In genomic region chr6:410555-411395, GRCh38 we compare ENCODE assay signal across 18 cellular contexts. TPM values are rescaled to one million over a fixed set of nuclear protein-coding genes. Genes with fewer than 3 reads are reported as not detected.
A peak's percentile ranks its signal among the peaks of the same experiment; 100 is the strongest.
DNase-seq lines count a peak whose midpoint lies in the region; ATAC-seq and TF ChIP-seq lines count a peak whose summit lies in the region.
"Had no signal": no experiment of that assay in that cellular context is flagged by ENCODE, and none has a peak within 500 bp of the region (broad histone marks: within the 10 kb centered on the region; RNA-seq: fewer than 3 reads in every experiment).

No MANE protein-coding gene starts in this region.

- H3K79me2 ChIP-seq in mesendoderm (ENCODE audit: control insufficient read depth, insufficient read depth, low read length): no peaks in the 10 kb centered on the region

- no peak for DNase-seq in activated CD4-positive, alpha-beta T cell treated with anti-CD3 and anti-CD28 coated beads for 36 hours
- no peak for DNase-seq in activated CD4-positive, alpha-beta T cell treated with anti-CD3 and anti-CD28 coated beads, Interleukin-2, amount 50 U/mL, for 1 hour
- DNase-seq in activated T-helper 1 cell treated with anti-CD3 and anti-CD28 coated beads, Interleukin-12 subunit alpha, Interleukin-12 subunit beta, Interleukin-2, Interleukin-4 antibody, amounts not matched to agents 30 ng/mL and 10 ng/mL and 1 ng/mL, durations not matched to agents 14 hours and 24 hours and 36 hours (ENCODE audit: low spot score): no peak
- no peak for DNase-seq in mesendoderm
- no peak for DNase-seq in CD1c-positive myeloid dendritic cell (ENCODE audit: extremely low spot score)
- no peak for DNase-seq in activated CD4-positive, CD25-positive, alpha-beta regulatory T cell treated with anti-CD3 and anti-CD28 coated beads, Interleukin-2, amount 50 U/mL, for 72 hours
- no peak for DNase-seq in NCI-H2171 treated with DMSO at 0.1 percent for 48 hours (lab: John Stamatoyannopoulos, UW)
- DNase-seq: activated CD4-positive, CD25-positive, alpha-beta regulatory T cell; brain microvascular endothelial cell; cortex of kidney; HFFc6; sigmoid colon had no signal

- peaks cover 84% of the 10 kb centered on the region for H3K36me3 Mint-ChIP-seq in activated CD4-positive, alpha-beta T cell treated with anti-CD3 and anti-CD28 coated beads for 36 hours (ENCODE audit: low read depth)
- peaks cover 86% of the 10 kb centered on the region for H3K36me3 Mint-ChIP-seq in activated T-helper 1 cell treated with anti-CD3 and anti-CD28 coated beads, Interleukin-12 subunit alpha, Interleukin-12 subunit beta, Interleukin-2, Interleukin-4 antibody, amounts not matched to agents 30 ng/mL and 10 ng/mL and 1 ng/mL, durations not matched to agents 14 hours and 24 hours and 36 hours (ENCODE audit: low read depth)

- no peak overlapping the region for H2AK5ac ChIP-seq in mesendoderm (ENCODE audit: low read length)

- H3K4me3 ChIP-seq in mesendoderm (ENCODE audit: low read length): no peak overlapping the region
- H3K4me3 ChIP-seq: neural progenitor cell, sigmoid colon, SK-N-MC, tibial nerve had no signal

- no peak overlapping the region for H4K5ac ChIP-seq in mesendoderm (ENCODE audit: low read length)

- H2BK120ac ChIP-seq in mesendoderm (ENCODE audit: low read depth, low read length): no peak overlapping the region

- no peaks in the 10 kb centered on the region for H3K27me3 Mint-ChIP-seq in activated CD4-positive, alpha-beta T cell treated with anti-CD3 and anti-CD28 coated beads for 36 hours
- no peaks in the 10 kb centered on the region for H3K27me3 Mint-ChIP-seq in activated T-helper 1 cell treated with anti-CD3 and anti-CD28 coated beads, Interleukin-12 subunit alpha, Interleukin-12 subunit beta, Interleukin-2, Interleukin-4 antibody, amounts not matched to agents 30 ng/mL and 10 ng/mL and 1 ng/mL, durations not matched to agents 14 hours and 24 hours and 36 hours (ENCODE audit: insufficient read depth)

- POLR2A ChIA-PET in activated CD4-positive, alpha-beta T cell treated with anti-CD3 and anti-CD28 coated beads for 36 hours (lab: Charles Lee): interaction anchor here (0.7 to 2.3 kb wide), 5 partner anchors 10 to 138 kb away, joined by 3 to 12 read pairs (median 6); partner anchors contain the start of gene IRF4

- peaks cover 57% of the 10 kb centered on the region for H3K4me1 Mint-ChIP-seq in activated CD4-positive, alpha-beta T cell treated with anti-CD3 and anti-CD28 coated beads for 36 hours
- peaks cover 68% of the 10 kb centered on the region for H3K4me1 Mint-ChIP-seq in activated T-helper 1 cell treated with anti-CD3 and anti-CD28 coated beads, Interleukin-12 subunit alpha, Interleukin-12 subunit beta, Interleukin-2, Interleukin-4 antibody, amounts not matched to agents 30 ng/mL and 10 ng/mL and 1 ng/mL, durations not matched to agents 14 hours and 24 hours and 36 hours (ENCODE audit: low read depth)

- H3K23ac ChIP-seq in mesendoderm (ENCODE audit: low read length): no peak overlapping the region

- H3K9me3 Mint-ChIP-seq in activated CD4-positive, alpha-beta T cell treated with anti-CD3 and anti-CD28 coated beads for 36 hours (ENCODE audit: low read depth): peaks cover 18% of the 10 kb centered on the region
- H3K9me3 Mint-ChIP-seq in activated T-helper 1 cell treated with anti-CD3 and anti-CD28 coated beads, Interleukin-12 subunit alpha, Interleukin-12 subunit beta, Interleukin-2, Interleukin-4 antibody, amounts not matched to agents 30 ng/mL and 10 ng/mL and 1 ng/mL, durations not matched to agents 14 hours and 24 hours and 36 hours: peaks cover 19% of the 10 kb centered on the region

- no peak overlapping the region for H3K27ac ChIP-seq in mesendoderm (ENCODE audit: low read depth, low read length)
- H3K27ac ChIP-seq: brain microvascular endothelial cell, neural progenitor cell, sigmoid colon, SK-N-MC, tibial nerve had no signal

- no peaks in the 10 kb centered on the region for H3K27me3 ChIP-seq in mesendoderm (ENCODE audit: insufficient read depth, low read length, poor library complexity)
- H3K27me3 ChIP-seq: neural progenitor cell had no signal

- peak; percentile 60 for TF ChIP-seq POLR2A in GM15510 (IDR thresholded peaks at IDR 0.05; ENCODE audit: borderline replicate concordance, extremely low read depth, insufficient read length)

- H2BK5ac ChIP-seq in mesendoderm (ENCODE audit: low read length): no peak overlapping the region

- H3K4me3 Mint-ChIP-seq in activated CD4-positive, alpha-beta T cell treated with anti-CD3 and anti-CD28 coated beads for 36 hours: peak overlapping the region; percentile 3
- no peak overlapping the region for H3K4me3 Mint-ChIP-seq in activated T-helper 1 cell treated with anti-CD3 and anti-CD28 coated beads, Interleukin-12 subunit alpha, Interleukin-12 subunit beta, Interleukin-2, Interleukin-4 antibody, amounts not matched to agents 30 ng/mL and 10 ng/mL and 1 ng/mL, durations not matched to agents 14 hours and 24 hours and 36 hours
- H3K4me3 Mint-ChIP-seq: HFFc6, neural progenitor cell had no signal

- intact Hi-C loops in activated CD4-positive, alpha-beta T cell treated with anti-CD3 and anti-CD28 coated beads for 36 hours (cut with DNase I, micrococcal nuclease): no loop called here
- intact Hi-C loops in activated T-helper 1 cell treated with anti-CD3 and anti-CD28 coated beads, Interleukin-12 subunit alpha, Interleukin-12 subunit beta, Interleukin-2, Interleukin-4 antibody, amounts not matched to agents 30 ng/mL and 10 ng/mL and 1 ng/mL, durations not matched to agents 14 hours and 24 hours and 36 hours (cut with micrococcal nuclease): no loop called here

- H3K79me1 ChIP-seq in mesendoderm (ENCODE audit: low read length): no peaks in the 10 kb centered on the region

- peak overlapping the region; percentile 76 for H3K27ac Mint-ChIP-seq in activated CD4-positive, alpha-beta T cell treated with anti-CD3 and anti-CD28 coated beads for 36 hours
- H3K27ac Mint-ChIP-seq in activated T-helper 1 cell treated with anti-CD3 and anti-CD28 coated beads, Interleukin-12 subunit alpha, Interleukin-12 subunit beta, Interleukin-2, Interleukin-4 antibody, amounts not matched to agents 30 ng/mL and 10 ng/mL and 1 ng/mL, durations not matched to agents 14 hours and 24 hours and 36 hours: peak overlapping the region; percentile 63
- H3K27ac Mint-ChIP-seq: HFFc6, neural progenitor cell had no signal

- no peak overlapping the region for H3K9ac ChIP-seq in mesendoderm (ENCODE audit: low read length)
- H3K9ac ChIP-seq: neural progenitor cell had no signal

- ATAC-seq in activated CD4-positive, alpha-beta T cell treated with anti-CD3 and anti-CD28 coated beads for 36 hours: no peak

- CTCF ChIA-PET in activated CD4-positive, alpha-beta T cell treated with anti-CD3 and anti-CD28 coated beads for 36 hours (lab: Charles Lee): interaction anchor here (0.6 to 1.2 kb wide), 7 partner anchors 11 to 977 kb away, joined by 3 to 5 read pairs (median 3); partner anchors contain the start of gene IRF4

- no peaks in the 10 kb centered on the region for H3K36me3 ChIP-seq in mesendoderm (ENCODE audit: control insufficient read depth, insufficient read depth, low read length)
- H3K36me3 ChIP-seq: brain microvascular endothelial cell, neural progenitor cell, sigmoid colon, tibial nerve had no signal

- no peak overlapping the region for H2BK15ac ChIP-seq in mesendoderm (replicated peaks; ENCODE audit: low read depth)

- no peak overlapping the region for H3K4me2 ChIP-seq in mesendoderm (ENCODE audit: low read length)
- H3K4me2 ChIP-seq: neural progenitor cell had no signal

- no peak overlapping the region for H3K56ac ChIP-seq in mesendoderm (ENCODE audit: low read length)

- no peak overlapping the region for H3K18ac ChIP-seq in mesendoderm (ENCODE audit: low read length)

- WGBS in mesendoderm (ENCODE audit: extremely low coverage, insufficient coverage, low lambda C conversion rate): no CpG with 5 or more reads among the region's 15 CpGs

- H4K8ac ChIP-seq in mesendoderm (ENCODE audit: low read depth, low read length): peak overlapping the region; percentile 28

- H3K4ac ChIP-seq in mesendoderm (ENCODE audit: low read depth, low read length): no peak overlapping the region

- H3K4me1 ChIP-seq in mesendoderm (ENCODE audit: control insufficient read depth, low read depth, low read length): no peaks in the 10 kb centered on the region
- H3K4me1 ChIP-seq: neural progenitor cell had no signal

RNA-seq across cellular contexts. Expression of gene IRF4, which starts 19.2 kb away (rescaled TPM):
- 100 to 1,000 TPM; 601 to 617 TPM for total RNA-seq in activated CD4-positive, alpha-beta T cell treated with anti-CD3 and anti-CD28 coated beads for 36 hours
- 911 and 929 TPM in 2 replicates for total RNA-seq in activated T-helper 1 cell treated with anti-CD3 and anti-CD28 coated beads, Interleukin-12 subunit alpha, Interleukin-12 subunit beta, Interleukin-2, Interleukin-4 antibody, amounts not matched to agents 30 ng/mL and 10 ng/mL and 1 ng/mL, durations not matched to agents 14 hours and 24 hours and 36 hours
- 0.91 TPM for polyA plus RNA-seq in mesendoderm (2013, experiment 1 of 2)
- 1.1 TPM for polyA plus RNA-seq in mesendoderm (2013, experiment 2 of 2)
- total RNA-seq: A172, glomerular endothelial cell, HFFc6 had no signal
